In the genomic region with DNA sequence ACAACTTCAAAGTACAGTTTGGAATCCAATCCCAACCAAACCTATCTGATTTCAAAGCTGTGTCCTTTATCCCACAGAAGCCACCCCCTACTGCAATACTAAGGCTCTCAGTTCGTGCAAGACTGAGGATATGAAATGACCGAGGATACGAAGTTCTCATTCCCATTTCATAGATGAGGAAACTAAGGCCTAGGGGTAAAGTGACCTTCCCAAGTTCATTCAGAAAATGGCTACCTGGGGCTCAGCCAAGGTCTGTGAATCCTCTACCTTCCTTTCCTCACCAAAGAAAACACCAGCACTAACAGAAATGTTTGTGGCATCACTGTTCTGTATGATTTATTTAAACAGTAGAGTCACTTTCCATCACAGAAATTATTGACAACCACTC, we compare ENCODE assay signal across 22 cellular contexts.
"Had no signal": no experiment of that assay in that cellular context is flagged by ENCODE, and none has a peak within 500 bp of the region (broad histone marks: within the 10 kb centered on the region; RNA-seq: fewer than 3 reads in every experiment).

No MANE protein-coding gene starts in this region.

- H3K36me3 ChIP-seq: ovary, uterus had no signal

- H3K9me3 ChIP-seq: left ventricle myocardium inferior, ovary, right atrium auricular region, sigmoid colon, spleen, tibial nerve, uterus had no signal

- H3K36me3 Mint-ChIP-seq: natural killer cell had no signal

- H3K4me3 ChIP-seq: hepatocyte, left ventricle myocardium inferior, lung, ovary, right atrium auricular region, sigmoid colon, spleen, tibial nerve, uterus had no signal

- H3K27ac ChIP-seq: hepatocyte, left ventricle myocardium inferior, ovary, right atrium auricular region, sigmoid colon, spleen, tibial nerve, uterus had no signal

- H3K4me2 ChIP-seq: hepatocyte had no signal

- H3K27me3 ChIP-seq: hepatocyte, ovary, right atrium auricular region, sigmoid colon, spleen, tibial nerve, uterus had no signal

- DNase-seq: islet precursor cell; left ventricle myocardium inferior; mesendoderm; naive B cell; natural killer cell; nephron progenitor cell; ovary; sigmoid colon; small intestine; spleen; stimulated activated CD4-positive, alpha-beta T cell treated with anti-CD3 and anti-CD28 coated beads, Interleukin-4, amount 100 ng/mL, for 24 hours; stimulated activated naive CD4-positive, alpha-beta T cell; uterus had no signal

- H3K9me3 Mint-ChIP-seq: mesothelial cell of epicardium; naive B cell; natural killer cell; nephron progenitor cell; stimulated activated effector memory CD8-positive, alpha-beta T cell treated with anti-CD3 and anti-CD28 coated beads, Interleukin-12 subunit alpha, Interleukin-12 subunit beta, amount 100 ng/mL, for 72 hours; stimulated activated naive CD8-positive, alpha-beta T cell treated with anti-CD3 and anti-CD28 coated beads, Interleukin-15, Interleukin-2, amounts not matched to agents 100 ng/mL and 50 ng/mL, for 24 hours; type B pancreatic cell had no signal

- FAIRE-seq: small intestine had no signal

- ATAC-seq: natural killer cell; stimulated activated effector memory CD8-positive, alpha-beta T cell treated with anti-CD3 and anti-CD28 coated beads, Interleukin-12 subunit alpha, Interleukin-12 subunit beta, amount 100 ng/mL, for 72 hours had no signal

- H3K4me3 Mint-ChIP-seq: mesothelial cell of epicardium; natural killer cell; nephron progenitor cell; stimulated activated effector memory CD8-positive, alpha-beta T cell treated with anti-CD3 and anti-CD28 coated beads, Interleukin-12 subunit alpha, Interleukin-12 subunit beta, amount 100 ng/mL, for 72 hours; stimulated activated naive CD8-positive, alpha-beta T cell treated with anti-CD3 and anti-CD28 coated beads, Interleukin-15, Interleukin-2, amounts not matched to agents 100 ng/mL and 50 ng/mL, for 24 hours; type B pancreatic cell had no signal

- H3K27ac Mint-ChIP-seq: mesothelial cell of epicardium; natural killer cell; nephron progenitor cell; progenitor cell of endocrine pancreas; stimulated activated effector memory CD8-positive, alpha-beta T cell treated with anti-CD3 and anti-CD28 coated beads, Interleukin-12 subunit alpha, Interleukin-12 subunit beta, amount 100 ng/mL, for 72 hours; stimulated activated naive CD8-positive, alpha-beta T cell treated with anti-CD3 and anti-CD28 coated beads, Interleukin-15, Interleukin-2, amounts not matched to agents 100 ng/mL and 50 ng/mL, for 24 hours; type B pancreatic cell had no signal

- H2AFZ ChIP-seq: hepatocyte had no signal

- H3K27me3 Mint-ChIP-seq: naive B cell; progenitor cell of endocrine pancreas; stimulated activated naive CD8-positive, alpha-beta T cell treated with anti-CD3 and anti-CD28 coated beads, Interleukin-15, Interleukin-2, amounts not matched to agents 100 ng/mL and 50 ng/mL, for 24 hours; type B pancreatic cell had no signal
